ENCODE assay signal across 1 cellular context in genomic region chr1:112594208-112594876, GRCh38.
TF ChIP-seq lines count a peak whose summit lies in the region.

No MANE protein-coding gene starts in this region.

TF ChIP-seq in K562, 482 proteins besides CTCF, POLR2A, EP300 and RAD21:
- TF ChIP-seq ZNF24 (IDR thresholded peaks at IDR 0.05) (no peak), ATF7 (IDR thresholded peaks at IDR 0.05) (peak; percentile 83), NFIC (IDR thresholded peaks at IDR 0.05) (0 out of 2 replicates have a peak, but pooled peaks have one; percentile 7), TFAM (CRISPR knock-in tag; conservative IDR thresholded peaks at IDR 0.05) (no peak), MEIS2 (IDR thresholded peaks at IDR 0.05; ENCODE audit: partially characterized antibody) (peak; percentile 6), FOXK2 (conservative IDR thresholded peaks at IDR 0.05 in 1 of 2, IDR thresholded peaks at IDR 0.05 in 1 of 2; ENCODE audit: low read depth in 2 of 2) (peak in 1 of 2 experiments; percentile 67; a peak in 2 of 4 replicates), ZHX1 (conservative IDR thresholded peaks at IDR 0.05; ENCODE audit: low read length) (no peak), GATAD2B (IDR thresholded peaks at IDR 0.05; ENCODE audit: borderline replicate concordance) (no peak), NONO (IDR thresholded peaks at IDR 0.05; ENCODE audit: low read depth in 2 of 2, low read length in 1 of 2) (0 out of 4 replicates have a peak, but pooled peaks of 1 of the 2 experiments have one; percentile 41), PRDM10 (IDR thresholded peaks at IDR 0.05; ENCODE audit: partially characterized antibody) (peak; percentile 98)
